In genomic region chr17:41633498-41634197, GRCh38 we compare ENCODE assay signal across 15 cellular contexts.
DNase-seq lines count a peak whose midpoint lies in the region; ATAC-seq and TF ChIP-seq lines count a peak whose summit lies in the region.
"Had no signal": no experiment of that assay in that cellular context is flagged by ENCODE, and none has a peak within 500 bp of the region (broad histone marks: within the 10 kb centered on the region; RNA-seq: fewer than 3 reads in every experiment).

No MANE protein-coding gene starts in this region.

- TF ChIP-seq CTCF in GM12865 (IDR thresholded peaks at IDR 0.05; ENCODE audit: insufficient read depth, low read depth, low read length, missing control alignments) = no peak

- no peak for ATAC-seq in HG02623 (IDR thresholded peaks at IDR 0.05; ENCODE audit: unreplicated experiment)
- ATAC-seq: left lobe of liver had no signal

- peak; percentile 28 for DNase-seq in GM12865 (ENCODE audit: low read depth)
- peak; percentile 68 for DNase-seq in NAMALWA (ENCODE audit: low spot score)
- peak; percentile 43 to 71 for DNase-seq in erythroblast (lab: John Stamatoyannopoulos, UW)
- no peak for DNase-seq in NCI-H510A treated with DMSO at 0.1 percent for 48 hours (lab: John Stamatoyannopoulos, UW)
- DNase-seq in stimulated activated CD4-positive, alpha-beta T cell treated with anti-CD3 and anti-CD28 coated beads, Interleukin-2, amount 100 ng/mL, for 48 hours = no peak
- DNase-seq: activated CD4-positive, alpha-beta T cell treated with anti-CD3 and anti-CD28 coated beads, Interleukin-2, amount 10 ng/mL, durations not matched to agents 7 days and 5 days; amygdala; cerebellar nuclear complex; KG1; NCI-H1092; NCI-H2227 treated with DMSO at 0.1 percent for 48 hours; ovary had no signal

- no peak overlapping the region for H3K4me3 ChIP-seq in GM12865 (ENCODE audit: low read depth, low read length)
- H3K4me3 ChIP-seq: ovary, tibial nerve had no signal

- TF ChIP-seq POLR2A in erythroblast (IDR thresholded peaks at IDR 0.05; ENCODE audit: low read length) = no peak

Comparison
In these comparisons a context has a peak if more than half of its experiments do, and no peak if none do; other contexts are left out.
1. DNase-seq: peak in GM12865 (single experiment), NAMALWA (single experiment) and erythroblast (2 of 2); none in NCI-H510A treated with DMSO at 0.1 percent for 48 hours (single experiment) and stimulated activated CD4-positive, alpha-beta T cell treated with anti-CD3 and anti-CD28 coated beads, Interleukin-2, amount 100 ng/mL, for 48 hours (0 of 2).